9 cellular contexts compared by ENCODE assay signal in the genomic region with DNA sequence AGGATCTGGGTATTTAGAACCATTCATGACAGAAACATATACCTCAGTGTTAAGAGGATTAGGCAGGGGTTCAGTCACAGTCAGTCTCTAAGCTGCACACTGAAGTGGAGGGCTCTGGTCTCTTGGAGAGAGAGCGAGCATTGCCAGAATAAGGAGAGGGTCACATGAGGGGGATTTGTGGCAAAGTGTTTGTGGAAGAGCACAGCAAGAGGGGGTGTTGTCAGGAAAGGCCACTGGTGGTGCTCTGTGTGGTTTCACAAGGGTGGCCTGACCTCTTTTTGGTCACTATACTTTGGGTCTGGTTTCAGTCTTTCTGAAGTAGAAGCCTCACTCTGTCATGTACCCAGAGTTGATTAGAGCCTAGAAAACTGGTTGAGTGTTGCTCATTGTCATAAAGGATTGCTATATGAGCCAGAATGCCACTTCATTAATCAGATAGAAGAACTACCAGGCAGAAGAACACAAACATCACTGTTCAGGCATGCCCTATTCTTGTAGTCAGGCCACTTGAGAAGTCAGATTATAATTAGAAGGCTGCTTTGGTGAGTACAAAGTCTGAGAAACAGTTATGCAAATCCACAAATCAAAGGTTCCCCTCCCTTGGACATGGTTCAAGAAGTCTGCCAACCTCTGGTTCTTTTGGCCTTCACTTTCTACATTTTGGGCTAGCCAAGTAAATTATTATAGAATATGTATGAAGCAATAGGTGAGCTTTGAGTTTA. TPM values are rescaled to one million over a fixed set of nuclear protein-coding genes. Genes with fewer than 3 reads are reported as not detected.
DNase-seq lines count a peak whose midpoint lies in the region; ATAC-seq and TF ChIP-seq lines count a peak whose summit lies in the region.
"Had no signal": no experiment of that assay in that cellular context is flagged by ENCODE, and none has a peak within 500 bp of the region (broad histone marks: within the 10 kb centered on the region; RNA-seq: fewer than 3 reads in every experiment).

No MANE protein-coding gene starts in this region.

- CTCF ChIA-PET in MCF 10A (lab: Yijun Ruan, JAX), result interaction anchor here (0.6 to 2.0 kb wide), 4 partner anchors 10 to 53 kb away, joined by 3 to 15 read pairs (median 4); no protein-coding TSS in a partner anchor
- CTCF ChIA-PET in activated CD4-positive, alpha-beta T cell treated with anti-CD3 and anti-CD28 coated beads, Interleukin-2, amount 10 ng/mL, durations not matched to agents 7 days and 5 days (lab: Charles Lee), result interaction anchor here (2.4 kb wide), 1 partner anchor 8 kb away, joined by 7 read pairs; a partner anchor contains a TSS

- peaks cover 24% of the 10 kb centered on the region for H3K4me1 Mint-ChIP-seq in MCF 10A (ENCODE audit: insufficient read depth, unreplicated experiment)
- H3K4me1 Mint-ChIP-seq in central memory CD8-positive, alpha-beta T cell, result peaks cover 7% of the 10 kb centered on the region
- H3K4me1 Mint-ChIP-seq in activated CD4-positive, alpha-beta T cell treated with anti-CD3 and anti-CD28 coated beads, Interleukin-2, amount 10 ng/mL, durations not matched to agents 7 days and 5 days, result peaks cover 8% of the 10 kb centered on the region

- POLR2A ChIA-PET in MCF 10A (lab: Yijun Ruan, JAX), result interaction anchor here (0.6 to 4.6 kb wide), 10 partner anchors 9 to 1924 kb away, joined by 3 to 26 read pairs (median 4); a partner anchor contains a TSS
- POLR2A ChIA-PET in activated CD4-positive, alpha-beta T cell treated with anti-CD3 and anti-CD28 coated beads, Interleukin-2, amount 10 ng/mL, durations not matched to agents 7 days and 5 days (lab: Charles Lee), result no interaction called here

- H3K9me3 Mint-ChIP-seq in MCF 10A (ENCODE audit: unreplicated experiment), result no peaks in the 10 kb centered on the region
- no peaks in the 10 kb centered on the region for H3K9me3 Mint-ChIP-seq in central memory CD8-positive, alpha-beta T cell
- no peaks in the 10 kb centered on the region for H3K9me3 Mint-ChIP-seq in activated CD4-positive, alpha-beta T cell treated with anti-CD3 and anti-CD28 coated beads, Interleukin-2, amount 10 ng/mL, durations not matched to agents 7 days and 5 days

- no peaks in the 10 kb centered on the region for H3K9me3 ChIP-seq in breast epithelium
- no peaks in the 10 kb centered on the region for H3K9me3 ChIP-seq in MG63
- H3K9me3 ChIP-seq in BE2C, result no peaks in the 10 kb centered on the region

- TF ChIP-seq POLR2A in breast epithelium (IDR thresholded peaks at IDR 0.05), result no peak

- intact Hi-C loops in MCF 10A (cut with micrococcal nuclease) (no loop called here), breast epithelium (cut with DNase I; ENCODE audit: low total_unique reads) (no loop called here)

- no peaks in the 10 kb centered on the region for H3K27me3 ChIP-seq in breast epithelium
- H3K27me3 ChIP-seq in MG63, result no peaks in the 10 kb centered on the region
- no peaks in the 10 kb centered on the region for H3K27me3 ChIP-seq in BE2C

- DNase-seq in MCF 10A (ENCODE audit: unreplicated experiment), result no peak
- DNase-seq in breast epithelium (ENCODE audit: low spot score in 2 of 2), result no peak
- DNase-seq in central memory CD8-positive, alpha-beta T cell (ENCODE audit: low spot score in 2 of 2), result no peak
- DNase-seq in MG63, result no peak
- DNase-seq in BE2C, result no peak
- no peak for DNase-seq in activated CD4-positive, alpha-beta T cell treated with anti-CD3 and anti-CD28 coated beads, Interleukin-2, amount 10 ng/mL, durations not matched to agents 7 days and 5 days
- DNase-seq in ACHN, result no peak
- DNase-seq: NCI-H1694 had no signal

- TF ChIP-seq CTCF in MCF 10A (IDR thresholded peaks at IDR 0.05; ENCODE audit: unreplicated experiment), result no peak
- no peak for TF ChIP-seq CTCF in breast epithelium (IDR thresholded peaks at IDR 0.05)
- TF ChIP-seq CTCF in BE2C (IDR thresholded peaks at IDR 0.05; ENCODE audit: low read depth, low read length), result no peak

- peak; percentile 82 for ATAC-seq in HG03139 (IDR thresholded peaks at IDR 0.05; ENCODE audit: unreplicated experiment)
- no peak for ATAC-seq in central memory CD8-positive, alpha-beta T cell (replicated peaks; ENCODE audit: extremely low read depth, poor library complexity, severe bottlenecking)

- no peak overlapping the region for H3K4me3 Mint-ChIP-seq in MCF 10A (ENCODE audit: unreplicated experiment)
- no peak overlapping the region for H3K4me3 Mint-ChIP-seq in central memory CD8-positive, alpha-beta T cell
- no peak overlapping the region for H3K4me3 Mint-ChIP-seq in activated CD4-positive, alpha-beta T cell treated with anti-CD3 and anti-CD28 coated beads, Interleukin-2, amount 10 ng/mL, durations not matched to agents 7 days and 5 days

- H3K27ac Mint-ChIP-seq in MCF 10A (ENCODE audit: low read depth, unreplicated experiment), result peak overlapping the region; percentile 79
- H3K27ac Mint-ChIP-seq in central memory CD8-positive, alpha-beta T cell (ENCODE audit: low read depth), result peak overlapping the region; percentile 7
- H3K27ac Mint-ChIP-seq in activated CD4-positive, alpha-beta T cell treated with anti-CD3 and anti-CD28 coated beads, Interleukin-2, amount 10 ng/mL, durations not matched to agents 7 days and 5 days, result no peak overlapping the region

- H3K36me3 Mint-ChIP-seq in MCF 10A (ENCODE audit: insufficient read depth, unreplicated experiment), result no peaks in the 10 kb centered on the region
- H3K36me3 Mint-ChIP-seq in central memory CD8-positive, alpha-beta T cell (ENCODE audit: insufficient read depth), result peaks cover 8% of the 10 kb centered on the region
- peaks cover 35% of the 10 kb centered on the region for H3K36me3 Mint-ChIP-seq in activated CD4-positive, alpha-beta T cell treated with anti-CD3 and anti-CD28 coated beads, Interleukin-2, amount 10 ng/mL, durations not matched to agents 7 days and 5 days (ENCODE audit: low read depth)

- no peaks in the 10 kb centered on the region for H3K27me3 Mint-ChIP-seq in MCF 10A (ENCODE audit: insufficient read depth, unreplicated experiment)
- H3K27me3 Mint-ChIP-seq in central memory CD8-positive, alpha-beta T cell, result no peaks in the 10 kb centered on the region
- no peaks in the 10 kb centered on the region for H3K27me3 Mint-ChIP-seq in activated CD4-positive, alpha-beta T cell treated with anti-CD3 and anti-CD28 coated beads, Interleukin-2, amount 10 ng/mL, durations not matched to agents 7 days and 5 days

- BruUV-seq in MCF 10A (replicated peaks; lab: Mats Ljungman, UMichigan), result no TSS peak

- no peak overlapping the region for H3K27ac ChIP-seq in breast epithelium

- no peaks in the 10 kb centered on the region for H3K4me1 ChIP-seq in breast epithelium
- H3K4me1 ChIP-seq in BE2C, result no peaks in the 10 kb centered on the region

- H3K4me3 ChIP-seq in breast epithelium (no peak overlapping the region), MG63 (no peak overlapping the region), BE2C (ENCODE audit: low read depth, low read length) (no peak overlapping the region)

- H3K36me3 ChIP-seq in breast epithelium (no peaks in the 10 kb centered on the region), MG63 (peaks cover 4% of the 10 kb centered on the region; the same call in 1 of the 2 replicates), BE2C (peaks cover 4% of the 10 kb centered on the region)

- in situ Hi-C loops in ACHN (cut with HindIII; ENCODE audit: low pct_ligation_motif_present, low pct_unique_long_range_greater_than_20kb, low sequenced_read_pairs), result no loop called here

RNA-seq across cellular contexts. Expression of a gene that starts 8.4 kb away (rescaled TPM):
- total RNA-seq in MCF 10A (2022) (7.2 and 7.3 TPM in 2 replicates), breast epithelium (10 to 100 TPM; 13.0 to 29.0 (median 13.4) TPM)
- 30.5 and 47.5 TPM in 2 replicates for total RNA-seq in MG63 (2014; rRNA removed; shearing (Covaris generic); ENCODE audit: low replicate concordance)
- polyA plus RNA-seq in BE2C (2012; ENCODE audit: insufficient read depth, insufficient read length, low read depth), result 30.0 TPM
- total RNA-seq in activated CD4-positive, alpha-beta T cell treated with anti-CD3 and anti-CD28 coated beads, Interleukin-2, amount 10 ng/mL, durations not matched to agents 7 days and 5 days, result 10 to 100 TPM; 22.4 to 22.7 TPM

RNA-seq across cellular contexts. Expression of a gene that starts 30.2 kb away (rescaled TPM):
- 12.6 and 13.0 TPM in 2 replicates for total RNA-seq in MCF 10A (2022)
- 1 to 10 TPM; 2.6 to 8.2 (median 2.6) TPM for total RNA-seq in breast epithelium
- 1.3 and 3.0 TPM in 2 replicates for total RNA-seq in MG63 (2014; rRNA removed; shearing (Covaris generic); ENCODE audit: low replicate concordance)
- polyA plus RNA-seq in BE2C (2012; ENCODE audit: insufficient read depth, insufficient read length, low read depth), result 3.7 TPM
- total RNA-seq in activated CD4-positive, alpha-beta T cell treated with anti-CD3 and anti-CD28 coated beads, Interleukin-2, amount 10 ng/mL, durations not matched to agents 7 days and 5 days, result 1 to 10 TPM; 6.1 to 7.1 TPM

RNA-seq across cellular contexts. Expression of a gene that starts 30.6 kb away (rescaled TPM):
- 55.3 and 55.8 TPM in 2 replicates for total RNA-seq in MCF 10A (2022)
- total RNA-seq in breast epithelium, result 10 to 100 TPM; 79.2 to 92.9 (median 88.5) TPM
- total RNA-seq in MG63 (2014; rRNA removed; shearing (Covaris generic); ENCODE audit: low replicate concordance), result 11.5 and 34.6 TPM in 2 replicates
- 11.1 TPM for polyA plus RNA-seq in BE2C (2012; ENCODE audit: insufficient read depth, insufficient read length, low read depth)
- total RNA-seq in activated CD4-positive, alpha-beta T cell treated with anti-CD3 and anti-CD28 coated beads, Interleukin-2, amount 10 ng/mL, durations not matched to agents 7 days and 5 days, result 10 to 100 TPM; 55.8 to 66.7 TPM
